In the genomic region with DNA sequence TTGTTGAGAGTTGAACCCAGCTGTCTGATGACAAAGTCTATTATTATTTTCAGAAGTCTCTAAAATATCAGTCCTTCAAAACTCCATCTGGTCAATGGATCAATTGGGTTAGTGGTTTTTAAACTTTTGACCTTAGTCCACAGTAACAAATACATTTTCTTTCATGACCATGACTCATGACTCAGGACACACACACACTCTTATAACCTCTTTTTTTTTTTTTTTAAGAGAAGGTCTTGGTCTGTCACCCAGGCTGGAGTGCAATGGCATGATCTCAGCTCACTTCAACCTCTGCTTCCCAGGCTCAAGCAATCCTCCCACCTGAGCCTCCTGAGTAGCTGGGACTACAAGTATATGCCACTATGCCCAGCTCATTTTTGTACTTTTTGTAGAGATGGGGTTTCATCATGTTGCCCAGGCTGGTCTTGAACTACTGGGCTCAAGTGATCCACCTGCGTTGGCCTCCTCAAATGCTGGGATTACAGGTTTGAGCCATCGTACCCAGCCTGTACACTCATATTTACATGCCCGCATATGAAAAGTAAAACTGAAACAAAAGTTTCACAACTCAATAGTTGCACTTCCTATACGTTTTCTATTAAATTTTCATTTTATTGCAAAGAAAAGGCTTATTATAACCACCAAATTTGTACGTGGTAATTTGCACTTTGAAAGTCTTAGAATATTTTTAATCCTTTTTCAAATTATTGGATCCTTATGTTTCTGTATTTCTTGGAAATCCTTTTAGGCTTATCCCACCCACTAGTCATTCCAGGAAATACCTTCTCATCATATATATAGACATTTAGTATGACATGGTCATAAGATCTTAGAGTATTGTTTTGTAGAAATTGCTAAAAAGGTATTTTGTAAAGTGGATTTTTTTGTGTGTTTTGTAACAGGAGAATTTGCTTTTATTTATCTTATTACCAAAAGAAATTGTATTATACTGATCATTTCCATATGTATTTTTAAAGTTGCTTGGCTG, we compare ENCODE assay signal across 11 cellular contexts.
DNase-seq lines count a peak whose midpoint lies in the region; ATAC-seq and TF ChIP-seq lines count a peak whose summit lies in the region.
"Had no signal": no experiment of that assay in that cellular context is flagged by ENCODE, and none has a peak within 500 bp of the region (broad histone marks: within the 10 kb centered on the region; RNA-seq: fewer than 3 reads in every experiment).

No MANE protein-coding gene starts in this region.

- no peak overlapping the region for H3K27ac ChIP-seq in Peyer's patch
- H3K27ac ChIP-seq: epithelial cell of prostate, GM23248, parathyroid adenoma had no signal

- peak; percentile 78 for ATAC-seq in GM18519 (IDR thresholded peaks at IDR 0.05; ENCODE audit: low FRiP score, unreplicated experiment)
- ATAC-seq in GM21786 (IDR thresholded peaks at IDR 0.05; ENCODE audit: unreplicated experiment) = peak; percentile 90

- H3K36me3 Mint-ChIP-seq in immature natural killer cell = no peaks in the 10 kb centered on the region

- H3K27ac Mint-ChIP-seq in immature natural killer cell = peak overlapping the region; percentile 80 to 92 (median 86)

- peaks cover 0 to 4% (median 3%) of the 10 kb centered on the region in 3 donors for H3K27me3 Mint-ChIP-seq in immature natural killer cell (ENCODE audit: low read depth in 3 of 3)

- TF ChIP-seq CTCF in Peyer's patch (IDR thresholded peaks at IDR 0.05) = no peak

- peaks cover 21 to 25% of the 10 kb centered on the region in 2 donors for H3K4me1 Mint-ChIP-seq in immature natural killer cell

- no peaks in the 10 kb centered on the region for H3K27me3 ChIP-seq in Peyer's patch

- H3K9me3 Mint-ChIP-seq in immature natural killer cell = no peaks in the 10 kb centered on the region

- no peak overlapping the region for H3K4me3 ChIP-seq in Peyer's patch
- H3K4me3 ChIP-seq: GM23248 had no signal

- H3K4me3 Mint-ChIP-seq in immature natural killer cell = peak overlapping the region; percentile 79 to 93 (median 85)

- no peaks in the 10 kb centered on the region for H3K4me1 ChIP-seq in Peyer's patch
- H3K4me1 ChIP-seq: parathyroid adenoma had no signal

- H3K36me3 ChIP-seq in Peyer's patch = no peaks in the 10 kb centered on the region

- H3K9me3 ChIP-seq in Peyer's patch = no peaks in the 10 kb centered on the region

- DNase-seq in LHCN-M2 (ENCODE audit: low read depth) (peak; percentile 33), immature natural killer cell (peak; percentile 15 to 23 (median 21)), Peyer's patch (no peak), HuH-7 (ENCODE audit: low spot score) (no peak), NK-92 (lab: John Stamatoyannopoulos, UW; ENCODE audit: unreplicated experiment) (no peak), NCI-H2171 (lab: John Stamatoyannopoulos, UW) (no peak)
- DNase-seq: GM23248 had no signal

- no peak for TF ChIP-seq POLR2A in Peyer's patch (IDR thresholded peaks at IDR 0.05)

Comparison
In these comparisons a context has a peak if more than half of its experiments do, and no peak if none do; other contexts are left out.
1. DNase-seq: peak in LHCN-M2 (single experiment) and immature natural killer cell (3 of 3); none in Peyer's patch (0 of 3), HuH-7 (single experiment), NK-92 (single experiment) and NCI-H2171 (single experiment).